22 cellular contexts compared by ENCODE assay signal in genomic region chr9:136367296-136368145, GRCh38.
"Had no signal": no experiment of that assay in that cellular context is flagged by ENCODE, and none has a peak within 500 bp of the region (broad histone marks: within the 10 kb centered on the region; RNA-seq: fewer than 3 reads in every experiment).

No MANE protein-coding gene starts in this region.

- H3K9me3 ChIP-seq: lower lobe of right lung, spleen, testis had no signal

- DNase-seq: activated CD4-positive, alpha-beta T cell treated with anti-CD3 and anti-CD28 coated beads for 48 hours; activated CD4-positive, CD25-positive, alpha-beta regulatory T cell; activated CD8-positive, alpha-beta T cell treated with anti-CD3 and anti-CD28 coated beads for 36 hours; activated effector memory CD4-positive, alpha-beta T cell treated with Interleukin-2 at 50 U/mL for 16 hours; activated naive CD4-positive, alpha-beta T cell treated with anti-CD3 and anti-CD28 coated beads, Interleukin-2, amount 10 ng/mL, durations not matched to agents 7 days and 5 days; activated naive CD8-positive, alpha-beta T cell treated with anti-CD3 and anti-CD28 coated beads, Interleukin-2, amount 50 U/mL, for 24 hours; activated T-cell treated with anti-CD3 and anti-CD28 coated beads, Interleukin-2, amount 50 U/mL, for 48 hours; anterior cingulate cortex; endodermal cell; foreskin fibroblast; left cardiac atrium; lower lobe of right lung; natural killer cell; spleen; stimulated activated CD4-positive, alpha-beta T cell treated with anti-CD3 and anti-CD28 coated beads, Interleukin-4, amount 100 ng/mL, for 4 hours; testis had no signal

- H2AFZ ChIP-seq: parathyroid adenoma had no signal

- H3K27me3 ChIP-seq: testis had no signal

- H3K4me3 ChIP-seq: lower lobe of right lung, spleen, testis had no signal

- H3K9ac ChIP-seq: parathyroid adenoma had no signal

- H3K27ac Mint-ChIP-seq: activated CD8-positive, alpha-beta T cell treated with anti-CD3 and anti-CD28 coated beads for 36 hours; activated naive CD4-positive, alpha-beta T cell treated with anti-CD3 and anti-CD28 coated beads, Interleukin-2, amount 10 ng/mL, durations not matched to agents 7 days and 5 days; activated naive CD8-positive, alpha-beta T cell treated with anti-CD3 and anti-CD28 coated beads, Interleukin-2, amount 50 U/mL, for 24 hours; endodermal cell; natural killer cell; stimulated activated memory B cell treated with anti-CD40 and anti-IgM and Interleukin-4, amounts not matched to agents 10 μg/mL and 1 μg/mL and 100 μg/mL, for 72 hours; T-helper 2 cell treated with Interferon-gamma antibody and Interleukin-4, amounts not matched to agents 5 μg/mL and 100 μg/mL, for 36 hours; type B pancreatic cell had no signal

- H3K36me3 Mint-ChIP-seq: activated naive CD4-positive, alpha-beta T cell treated with anti-CD3 and anti-CD28 coated beads, Interleukin-2, amount 10 ng/mL, durations not matched to agents 7 days and 5 days; brain; natural killer cell; type B pancreatic cell had no signal

- H3K27ac ChIP-seq: epithelial cell of prostate, lower lobe of right lung, parathyroid adenoma, testis had no signal

- H3K4me3 Mint-ChIP-seq: activated CD8-positive, alpha-beta T cell treated with anti-CD3 and anti-CD28 coated beads for 36 hours; activated naive CD4-positive, alpha-beta T cell treated with anti-CD3 and anti-CD28 coated beads, Interleukin-2, amount 10 ng/mL, durations not matched to agents 7 days and 5 days; activated naive CD8-positive, alpha-beta T cell treated with anti-CD3 and anti-CD28 coated beads, Interleukin-2, amount 50 U/mL, for 24 hours; brain; endodermal cell; natural killer cell; stimulated activated memory B cell treated with anti-CD40 and anti-IgM and Interleukin-4, amounts not matched to agents 10 μg/mL and 1 μg/mL and 100 μg/mL, for 72 hours; T-helper 2 cell treated with Interferon-gamma antibody and Interleukin-4, amounts not matched to agents 5 μg/mL and 100 μg/mL, for 36 hours; type B pancreatic cell had no signal

- H3K4me1 Mint-ChIP-seq: endodermal cell had no signal

- H3K36me3 ChIP-seq: lower lobe of right lung had no signal

- H3K9me3 Mint-ChIP-seq: activated CD8-positive, alpha-beta T cell treated with anti-CD3 and anti-CD28 coated beads for 36 hours; activated naive CD4-positive, alpha-beta T cell treated with anti-CD3 and anti-CD28 coated beads, Interleukin-2, amount 10 ng/mL, durations not matched to agents 7 days and 5 days; activated naive CD8-positive, alpha-beta T cell treated with anti-CD3 and anti-CD28 coated beads, Interleukin-2, amount 50 U/mL, for 24 hours; brain; natural killer cell; stimulated activated memory B cell treated with anti-CD40 and anti-IgM and Interleukin-4, amounts not matched to agents 10 μg/mL and 1 μg/mL and 100 μg/mL, for 72 hours; T-helper 2 cell treated with Interferon-gamma antibody and Interleukin-4, amounts not matched to agents 5 μg/mL and 100 μg/mL, for 36 hours; type B pancreatic cell had no signal

- H3K27me3 Mint-ChIP-seq: activated CD8-positive, alpha-beta T cell treated with anti-CD3 and anti-CD28 coated beads for 36 hours; activated naive CD8-positive, alpha-beta T cell treated with anti-CD3 and anti-CD28 coated beads, Interleukin-2, amount 50 U/mL, for 24 hours; brain; stimulated activated memory B cell treated with anti-CD40 and anti-IgM and Interleukin-4, amounts not matched to agents 10 μg/mL and 1 μg/mL and 100 μg/mL, for 72 hours; type B pancreatic cell had no signal
